In genomic region chr1:152252157-152252556, GRCh38 we compare ENCODE assay signal across 29 cellular contexts. TPM values are rescaled to one million over a fixed set of nuclear protein-coding genes. Genes with fewer than 3 reads are reported as not detected.
DNase-seq lines count a peak whose midpoint lies in the region; ATAC-seq and TF ChIP-seq lines count a peak whose summit lies in the region.
"Had no signal": no experiment of that assay in that cellular context is flagged by ENCODE, and none has a peak within 500 bp of the region (broad histone marks: within the 10 kb centered on the region; RNA-seq: fewer than 3 reads in every experiment).

No MANE protein-coding gene starts in this region.

- no peaks in the 10 kb centered on the region for H4K20me1 ChIP-seq in mammary epithelial cell (ENCODE audit: insufficient read depth, low read length)

- POLR2A ChIA-PET in activated CD8-positive, alpha-beta T cell treated with anti-CD3 and anti-CD28 coated beads, Interleukin-2, amount 10 ng/mL, durations not matched to agents 7 days and 5 days (lab: Charles Lee), result no interaction called here

- H3K4me3 ChIP-seq in mammary epithelial cell (replicated peaks in 1 of 3; ENCODE audit: insufficient read depth in 1 of 3, low read depth in 2 of 3, low read length in 3 of 3) (no peak overlapping the region), fibroblast of the aortic adventitia (ENCODE audit: low read depth, low read length) (no peak overlapping the region)
- H3K4me3 ChIP-seq: colonic mucosa, transverse colon had no signal

- WGBS in mammary epithelial cell (ENCODE audit: low coverage, missing lambda C conversion rate), result 9% methylated on average over 4 of the region's 4 CpGs

- dilution Hi-C loops in mammary epithelial cell (cut with HindIII; ENCODE audit: low sequenced_read_pairs), result loop anchor here (5.0 kb wide), 1 partner anchor 60 kb away; no protein-coding TSS in a partner anchor

- TSS peak; percentile 35 for BruUV-seq in mammary epithelial cell (replicated peaks; lab: Mats Ljungman, UMichigan)

- no peak overlapping the region for H3K4me3 Mint-ChIP-seq in activated CD8-positive, alpha-beta T cell treated with anti-CD3 and anti-CD28 coated beads, Interleukin-2, amount 10 ng/mL, durations not matched to agents 7 days and 5 days
- H3K4me3 Mint-ChIP-seq: activated CD4-positive, alpha-beta memory T cell treated with anti-CD3 and anti-CD28 coated beads for 36 hours; activated naive CD8-positive, alpha-beta T cell treated with anti-CD3 and anti-CD28 coated beads, Interleukin-2, amount 10 ng/mL, durations not matched to agents 7 days and 5 days; CD8-positive, alpha-beta memory T cell; naive thymus-derived CD4-positive, alpha-beta T cell had no signal

- H3K36me3 Mint-ChIP-seq in activated CD8-positive, alpha-beta T cell treated with anti-CD3 and anti-CD28 coated beads, Interleukin-2, amount 10 ng/mL, durations not matched to agents 7 days and 5 days (ENCODE audit: low read depth), result no peaks in the 10 kb centered on the region
- H3K36me3 Mint-ChIP-seq: activated CD4-positive, alpha-beta memory T cell treated with anti-CD3 and anti-CD28 coated beads for 36 hours; activated naive CD8-positive, alpha-beta T cell treated with anti-CD3 and anti-CD28 coated beads, Interleukin-2, amount 10 ng/mL, durations not matched to agents 7 days and 5 days; CD8-positive, alpha-beta memory T cell; naive thymus-derived CD4-positive, alpha-beta T cell had no signal

- H3K4me1 ChIP-seq in mammary epithelial cell (ENCODE audit: insufficient read depth, low read length), result peaks cover 18% of the 10 kb centered on the region
- H3K4me1 ChIP-seq: colonic mucosa, transverse colon had no signal

- H3K9me3 ChIP-seq in mammary epithelial cell (replicated peaks; ENCODE audit: insufficient read depth, low read length), result peaks cover 2% of the 10 kb centered on the region
- H3K9me3 ChIP-seq: colonic mucosa, transverse colon had no signal

- peak; percentile 10 for DNase-seq in ACHN
- DNase-seq in M059J (ENCODE audit: low read depth), result peak; percentile 48
- peak; percentile 78 for DNase-seq in mammary epithelial cell
- DNase-seq in fibroblast of the aortic adventitia (ENCODE audit: low read depth), result peak; percentile 64
- no peak for DNase-seq in NCI-H1092 (lab: John Stamatoyannopoulos, UW)
- no peak for DNase-seq in activated CD8-positive, alpha-beta T cell treated with anti-CD3 and anti-CD28 coated beads, Interleukin-2, amount 10 ng/mL, durations not matched to agents 7 days and 5 days
- DNase-seq: 8988T; activated CD4-positive, alpha-beta memory T cell treated with anti-CD3 and anti-CD28 coated beads for 36 hours; activated effector memory CD4-positive, alpha-beta T cell treated with Interleukin-2 at 50 U/mL for 16 hours; activated naive CD8-positive, alpha-beta T cell treated with anti-CD3 and anti-CD28 coated beads, Interleukin-2, amount 10 ng/mL, durations not matched to agents 7 days and 5 days; CD8-positive, alpha-beta memory T cell; colonic mucosa; foreskin fibroblast; H7; Kasumi-1; naive thymus-derived CD4-positive, alpha-beta T cell; NCI-H1092 treated with DMSO at 0.1 percent for 48 hours; NCI-H1930; NCI-H2227 treated with DMSO at 0.1 percent for 48 hours; NCI-H774; nucleus accumbens; SHP77 treated with DMSO at 0.1 percent for 48 hours; transverse colon had no signal

- no peaks in the 10 kb centered on the region for H3K36me3 ChIP-seq in mammary epithelial cell (ENCODE audit: insufficient read depth, low read length)
- H3K36me3 ChIP-seq: colonic mucosa, transverse colon had no signal

- in situ Hi-C loops in ACHN (cut with HindIII; ENCODE audit: low pct_ligation_motif_present, low pct_unique_long_range_greater_than_20kb, low sequenced_read_pairs) (no loop called here), mammary epithelial cell (cut with MboI; ENCODE audit: low sequenced_read_pairs in 2 of 2) (no loop called here)

- H3K27ac Mint-ChIP-seq in activated CD8-positive, alpha-beta T cell treated with anti-CD3 and anti-CD28 coated beads, Interleukin-2, amount 10 ng/mL, durations not matched to agents 7 days and 5 days, result no peak overlapping the region
- H3K27ac Mint-ChIP-seq: activated CD4-positive, alpha-beta memory T cell treated with anti-CD3 and anti-CD28 coated beads for 36 hours; activated naive CD8-positive, alpha-beta T cell treated with anti-CD3 and anti-CD28 coated beads, Interleukin-2, amount 10 ng/mL, durations not matched to agents 7 days and 5 days; CD8-positive, alpha-beta memory T cell; naive thymus-derived CD4-positive, alpha-beta T cell had no signal

- peak overlapping the region; percentile 10 for H2AFZ ChIP-seq in mammary epithelial cell (ENCODE audit: low read depth, low read length)

- no peak overlapping the region for H3K9ac ChIP-seq in mammary epithelial cell (ENCODE audit: insufficient read depth, low read length)

- CTCF ChIA-PET in mammary epithelial cell (lab: Charles Lee; ENCODE audit: low non-redundant PET), result no interaction called here
- CTCF ChIA-PET in activated CD8-positive, alpha-beta T cell treated with anti-CD3 and anti-CD28 coated beads, Interleukin-2, amount 10 ng/mL, durations not matched to agents 7 days and 5 days (lab: Charles Lee), result no interaction called here

- H3K79me2 ChIP-seq in mammary epithelial cell (ENCODE audit: insufficient read depth, low read length), result no peaks in the 10 kb centered on the region

- H3K4me2 ChIP-seq in mammary epithelial cell (ENCODE audit: insufficient read depth, low read depth, low read length), result peak overlapping the region; percentile 6

- H3K9me3 Mint-ChIP-seq in activated CD8-positive, alpha-beta T cell treated with anti-CD3 and anti-CD28 coated beads, Interleukin-2, amount 10 ng/mL, durations not matched to agents 7 days and 5 days (ENCODE audit: insufficient read depth), result no peaks in the 10 kb centered on the region
- H3K9me3 Mint-ChIP-seq: activated CD4-positive, alpha-beta memory T cell treated with anti-CD3 and anti-CD28 coated beads for 36 hours; activated naive CD8-positive, alpha-beta T cell treated with anti-CD3 and anti-CD28 coated beads, Interleukin-2, amount 10 ng/mL, durations not matched to agents 7 days and 5 days had no signal

- intact Hi-C loops in mammary epithelial cell (cut with micrococcal nuclease), result no loop called here

- peaks cover 5% of the 10 kb centered on the region for H3K27me3 Mint-ChIP-seq in activated CD8-positive, alpha-beta T cell treated with anti-CD3 and anti-CD28 coated beads, Interleukin-2, amount 10 ng/mL, durations not matched to agents 7 days and 5 days (ENCODE audit: low read depth)
- H3K27me3 Mint-ChIP-seq: activated naive CD8-positive, alpha-beta T cell treated with anti-CD3 and anti-CD28 coated beads, Interleukin-2, amount 10 ng/mL, durations not matched to agents 7 days and 5 days had no signal

- H3K27me3 ChIP-seq in mammary epithelial cell (ENCODE audit: insufficient read depth, low read length), result no peaks in the 10 kb centered on the region
- H3K27me3 ChIP-seq: colonic mucosa, transverse colon had no signal

- ATAC-seq in activated CD8-positive, alpha-beta T cell treated with anti-CD3 and anti-CD28 coated beads, Interleukin-2, amount 10 ng/mL, durations not matched to agents 7 days and 5 days, result no peak
- ATAC-seq in HG02623 (IDR thresholded peaks at IDR 0.05; ENCODE audit: unreplicated experiment) (no peak), GM19452 (IDR thresholded peaks at IDR 0.05; ENCODE audit: unreplicated experiment) (no peak)
- ATAC-seq: HepG2; left lobe of liver; naive thymus-derived CD4-positive, alpha-beta T cell had no signal

- peak overlapping the region; percentile 47 for H3K27ac ChIP-seq in mammary epithelial cell (ENCODE audit: insufficient read depth, low read depth, low read length)
- H3K27ac ChIP-seq: colonic mucosa, transverse colon had no signal

- no peaks in the 10 kb centered on the region for H3K4me1 Mint-ChIP-seq in activated CD8-positive, alpha-beta T cell treated with anti-CD3 and anti-CD28 coated beads, Interleukin-2, amount 10 ng/mL, durations not matched to agents 7 days and 5 days (ENCODE audit: low read depth)
- H3K4me1 Mint-ChIP-seq: activated naive CD8-positive, alpha-beta T cell treated with anti-CD3 and anti-CD28 coated beads, Interleukin-2, amount 10 ng/mL, durations not matched to agents 7 days and 5 days; CD8-positive, alpha-beta memory T cell; naive thymus-derived CD4-positive, alpha-beta T cell had no signal

- TF ChIP-seq CTCF in mammary epithelial cell (conservative IDR thresholded peaks at IDR 0.05 in 1 of 2, IDR thresholded peaks at IDR 0.05 in 1 of 2; ENCODE audit: extremely low read depth in 1 of 2, insufficient read depth in 1 of 2, low read depth in 1 of 2, low read length in 2 of 2), result no peak
- no peak for TF ChIP-seq CTCF in fibroblast of the aortic adventitia (IDR thresholded peaks at IDR 0.05; ENCODE audit: insufficient read depth, low read length)

RNA-seq across cellular contexts. Expression of gene HRNR, which starts 28.2 kb away (rescaled TPM):
- not detected in 2 replicates for total RNA-seq in M059J (2014; rRNA removed; shearing (Covaris generic))
- total RNA-seq in mammary epithelial cell, result under 1 TPM in 1 of 2 donors, not detected in 1; under 0.01 TPM
- not detected for polyA plus RNA-seq in mammary epithelial cell
- not detected for polyA minus RNA-seq in mammary epithelial cell
- not detected in 2 replicates for total RNA-seq in fibroblast of the aortic adventitia (ENCODE audit: low replicate concordance)
- total RNA-seq in activated CD8-positive, alpha-beta T cell treated with anti-CD3 and anti-CD28 coated beads, Interleukin-2, amount 10 ng/mL, durations not matched to agents 7 days and 5 days, result not detected
- total RNA-seq: activated CD4-positive, alpha-beta memory T cell treated with anti-CD3 and anti-CD28 coated beads for 36 hours; activated naive CD8-positive, alpha-beta T cell treated with anti-CD3 and anti-CD28 coated beads, Interleukin-2, amount 10 ng/mL, durations not matched to agents 7 days and 5 days; CD8-positive, alpha-beta memory T cell; colonic mucosa; H7; HepG2; left lobe of liver; mesenteric fat pad; naive thymus-derived CD4-positive, alpha-beta T cell; skeletal muscle tissue; transverse colon had no signal
- polyA plus RNA-seq: CD8-positive, alpha-beta memory T cell; HepG2; naive thymus-derived CD4-positive, alpha-beta T cell had no signal

Comparison
In these comparisons a context has a peak if more than half of its experiments do, and no peak if none do; other contexts are left out.
1. DNase-seq: peak in ACHN (single experiment), M059J (single experiment), mammary epithelial cell (single experiment) and fibroblast of the aortic adventitia (single experiment); none in NCI-H1092 (single experiment) and activated CD8-positive, alpha-beta T cell treated with anti-CD3 and anti-CD28 coated beads, Interleukin-2, amount 10 ng/mL, durations not matched to agents 7 days and 5 days (single experiment).